ENCODE assay signal across 28 cellular contexts in genomic region chr12:49936895-49937294, GRCh38. TPM values are rescaled to one million over a fixed set of nuclear protein-coding genes. Genes with fewer than 3 reads are reported as not detected.
DNase-seq lines count a peak whose midpoint lies in the region; ATAC-seq, FAIRE-seq and TF ChIP-seq lines count a peak whose summit lies in the region.
"Had no signal": no experiment of that assay in that cellular context is flagged by ENCODE, and none has a peak within 500 bp of the region (broad histone marks: within the 10 kb centered on the region; RNA-seq: fewer than 3 reads in every experiment).

No MANE protein-coding gene starts in this region.

- FAIRE-seq in K562 (lab: Jason Lieb, UNC) (no peak), keratinocyte (lab: Jason Lieb, UNC) (no peak)
- FAIRE-seq: GM12891, GM19239, RCC 7860 had no signal

- H3K9me1 ChIP-seq in K562 (ENCODE audit: control insufficient read depth, insufficient read depth, low read length) (no peaks in the 10 kb centered on the region), keratinocyte (ENCODE audit: control insufficient read depth, extremely low read depth, insufficient read depth, low read length) (no peaks in the 10 kb centered on the region)

- H3K27ac ChIP-seq in K562 (ENCODE audit: extremely low read depth, low read depth, low read length) = no peak overlapping the region
- peak overlapping the region; percentile 16 to 96 for H3K27ac ChIP-seq in esophagus (ENCODE audit: low read depth in 2 of 2, low read length in 1 of 2)
- no peak overlapping the region for H3K27ac ChIP-seq in keratinocyte (ENCODE audit: control insufficient read depth, insufficient read depth, low read length)
- H3K27ac ChIP-seq: 22Rv1 had no signal

- TF ChIP-seq RAD21 in K562 (CRISPR knock-in tag; conservative IDR thresholded peaks at IDR 0.05 in 1 of 2, IDR thresholded peaks at IDR 0.05 in 1 of 2) = no peak

- H3K4me3 ChIP-seq in K562 (no peak overlapping the region), esophagus (ENCODE audit: low read depth in 1 of 2, low read length in 2 of 2) (no peak overlapping the region), keratinocyte (ENCODE audit: control insufficient read depth in 2 of 3, extremely low read depth in 1 of 3, insufficient read depth in 2 of 3, low read depth in 1 of 3, low read length in 3 of 3) (no peak overlapping the region)

- no peak for TF ChIP-seq EP300 in K562 (IDR thresholded peaks at IDR 0.05; ENCODE audit: low read length)

- no peak overlapping the region for H3K9ac ChIP-seq in K562 (ENCODE audit: insufficient read depth in 1 of 2, low read depth in 2 of 2, low read length in 2 of 2)
- H3K9ac ChIP-seq in keratinocyte (ENCODE audit: control insufficient read depth, extremely low read depth, insufficient read depth, low read length) = no peak overlapping the region

- TF ChIP-seq POLR2A in K562 (conservative IDR thresholded peaks at IDR 0.05) = no peak

- 28% methylated on average over 2 of the region's 4 CpGs for WGBS in K562 (ENCODE audit: insufficient coverage, low coverage, missing lambda C conversion rate)
- WGBS in esophagus, 2 donors = 63 to 71% methylated on average over 4 of the region's 4 CpGs

- no TSS peak for BruUV-seq in K562 (replicated peaks; lab: Mats Ljungman, UMichigan)

- H2AFZ ChIP-seq in K562 (ENCODE audit: low read depth, low read length) = no peak overlapping the region
- H2AFZ ChIP-seq in keratinocyte (ENCODE audit: control insufficient read depth, low read length) = no peak overlapping the region

- no peaks in the 10 kb centered on the region for H3K36me3 ChIP-seq in K562 (ENCODE audit: control insufficient read depth, insufficient read depth, low read length)
- H3K36me3 ChIP-seq in esophagus (ENCODE audit: control insufficient read depth in 2 of 2, insufficient read depth in 2 of 2, low read length in 1 of 2) = no peaks in the 10 kb centered on the region
- no peaks in the 10 kb centered on the region for H3K36me3 ChIP-seq in keratinocyte (ENCODE audit: control insufficient read depth in 2 of 2, extremely low read depth in 1 of 2, insufficient read depth in 2 of 2, low read length in 2 of 2)
- H3K36me3 ChIP-seq: BE2C had no signal

- H3K4me2 ChIP-seq in K562 (ENCODE audit: insufficient read depth, low read length) = no peak overlapping the region
- H3K4me2 ChIP-seq in keratinocyte (ENCODE audit: control insufficient read depth, extremely low read depth, insufficient read depth, low read depth, low read length) = peak overlapping the region; percentile 65

- H3K27me3 ChIP-seq in K562 (ENCODE audit: control insufficient read depth in 2 of 2, insufficient read depth in 2 of 2, low read length in 2 of 2) (no peaks in the 10 kb centered on the region), esophagus (ENCODE audit: control insufficient read depth in 1 of 2, insufficient read depth in 2 of 2, low read length in 2 of 2) (no peaks in the 10 kb centered on the region), keratinocyte (ENCODE audit: control insufficient read depth, extremely low read depth, insufficient read depth, low read length) (no peaks in the 10 kb centered on the region)
- H3K27me3 ChIP-seq: BE2C had no signal

- H3K79me2 ChIP-seq in K562 (ENCODE audit: control insufficient read depth, insufficient read depth, low read length) (no peaks in the 10 kb centered on the region), keratinocyte (ENCODE audit: control insufficient read depth, insufficient read depth, low read length) (no peaks in the 10 kb centered on the region)

- H3K9me3 ChIP-seq in K562 (replicated peaks; ENCODE audit: control insufficient read depth, insufficient read depth, low read depth, low read length) (no peaks in the 10 kb centered on the region), esophagus (ENCODE audit: control insufficient read depth in 2 of 2, insufficient read depth in 1 of 2, low read depth in 1 of 2, low read length in 1 of 2) (no peaks in the 10 kb centered on the region), keratinocyte (ENCODE audit: control insufficient read depth, low read depth, low read length) (no peaks in the 10 kb centered on the region)
- H3K9me3 ChIP-seq: BE2C had no signal

- intact Hi-C loops in K562 (cut with micrococcal nuclease) = no loop called here

- no peak for TF ChIP-seq CTCF in K562 (IDR thresholded peaks at IDR 0.05 in 2 of 3, conservative IDR thresholded peaks at IDR 0.05 in 1 of 3; ENCODE audit: insufficient read depth in 2 of 3, low read depth in 1 of 3, low read length in 3 of 3)
- TF ChIP-seq CTCF in keratinocyte (optimal IDR thresholded peaks at IDR 0.05 in 1 of 3, IDR thresholded peaks at IDR 0.05 in 1 of 3, conservative IDR thresholded peaks at IDR 0.05 in 1 of 3; ENCODE audit: extremely low read depth in 1 of 3, insufficient read depth in 2 of 3, low read length in 3 of 3) = no peak

- dilution Hi-C loops in keratinocyte (cut with MboI; ENCODE audit: extremely low pct_ligation_motif_present, low sequenced_read_pairs) = no loop called here

- ATAC-seq in K562 = no peak

- in situ Hi-C loops in K562 (cut with MboI) = no loop called here

- DNase-seq in NCI-H748 (lab: John Stamatoyannopoulos, UW; ENCODE audit: unreplicated experiment) (peak; percentile 14), NCI-H748 treated with DMSO at 0.1 percent for 48 hours (lab: John Stamatoyannopoulos, UW) (no peak), K562 (ENCODE audit: extremely low read depth in 1 of 4, low spot score in 3 of 4) (no peak), keratinocyte (ENCODE audit: low read depth, low spot score) (no peak), HT-29 (ENCODE audit: low spot score) (no peak)
- no peak for DNase-seq in activated effector memory CD4-positive, alpha-beta T cell treated with Interleukin-2 at 50 U/mL for 16 hours
- no peak for DNase-seq in activated CD4-positive, CD25-positive, alpha-beta regulatory T cell treated with anti-CD3 and anti-CD28 coated beads, Interleukin-2, amount 50 U/mL, for 72 hours
- DNase-seq: BE2C; CD8-positive, alpha-beta memory T cell; DMS 273 treated with DMSO at 0.1 percent for 48 hours; DMS79; EL; GDM1; H7; NCI-H1048; NCI-H1417; NCI-H1694; NCI-H2029 treated with DMSO at 0.1 percent for 48 hours; NCI-H2227 treated with DMSO at 0.1 percent for 48 hours; NCI-H510A; NCI-H774 had no signal

- POLR2A ChIA-PET in K562 (lab: Yijun Ruan, JAX) = interaction anchor here (1.0 kb wide), 1 partner anchor 8 kb away, joined by 4 read pairs; no protein-coding TSS in a partner anchor

- CTCF ChIA-PET in K562 (lab: Yijun Ruan, JAX; ENCODE audit: low intra/inter-chr PET ratio) = interaction anchor here (0.5 kb wide), 1 partner anchor 100 kb away, joined by 7 read pairs; no protein-coding TSS in a partner anchor

- H4K20me1 ChIP-seq in K562 (replicated peaks; ENCODE audit: control insufficient read depth, insufficient read depth, low read length) (no peaks in the 10 kb centered on the region), keratinocyte (ENCODE audit: control insufficient read depth, extremely low read depth, insufficient read depth, low read length) (no peaks in the 10 kb centered on the region)

- H3K4me1 ChIP-seq in K562 (replicated peaks in 1 of 2; ENCODE audit: control insufficient read depth in 2 of 2, insufficient read depth in 2 of 2, low read length in 2 of 2) = no peaks in the 10 kb centered on the region
- peaks cover 6 to 17% of the 10 kb centered on the region in 2 donors for H3K4me1 ChIP-seq in esophagus (ENCODE audit: control insufficient read depth in 2 of 2, insufficient read depth in 2 of 2, low read length in 1 of 2)
- H3K4me1 ChIP-seq in keratinocyte (ENCODE audit: control insufficient read depth, extremely low read depth, insufficient read depth, low read length) = peaks cover 20% of the 10 kb centered on the region

RNA-seq across cellular contexts. Expression of gene AQP2, which starts 13.6 kb away (rescaled TPM):
- not detected in 2 replicates for total RNA-seq in K562 (2011; cell fraction: chromatin; rRNA removed; ENCODE audit: low replicate concordance)
- not detected in 2 replicates for total RNA-seq in K562 (2011; cell fraction: nucleolus; rRNA removed)
- total RNA-seq in K562 (2011; cell fraction: nucleoplasm; rRNA removed) = not detected in 2 replicates
- total RNA-seq in K562 (2014; rRNA removed) = not detected in 2 replicates
- not detected in 2 replicates for total RNA-seq in K562 (2014; rRNA removed; fragmentation: Illumina TruSeq; extraction: Trizol)
- not detected in 2 replicates for total RNA-seq in K562 (2015; rRNA removed; fragmentation: Illumina TruSeq; extraction: Trizol)
- total RNA-seq in K562 (2021) = not detected in 2 replicates
- polyA plus RNA-seq in K562 (2011; rRNA removed) = not detected in 2 replicates
- not detected in 2 replicates for polyA plus RNA-seq in K562 (2011; cell fraction: cytosol; rRNA removed)
- not detected in 2 replicates for polyA plus RNA-seq in K562 (2011; cell fraction: nucleus; rRNA removed)
- not detected in 2 replicates for polyA plus RNA-seq in K562 (2012)
- not detected in 2 replicates for polyA plus RNA-seq in K562 (2014; fragmentation: Illumina TruSeq; extraction: Trizol)
- polyA plus RNA-seq in K562 (2014; fragmentation: Nextera tagmentation; extraction: Ambion mirVana) = not detected
- polyA plus RNA-seq in K562 (2014; rRNA removed) = not detected in 2 replicates
- not detected in 2 replicates for polyA minus RNA-seq in K562 (2011; rRNA and poly(A)+ RNA removed)
- polyA minus RNA-seq in K562 (2011; cell fraction: cytosol; rRNA and poly(A)+ RNA removed) = not detected in 2 replicates
- not detected in 2 replicates for polyA minus RNA-seq in K562 (2011; cell fraction: nucleus; rRNA and poly(A)+ RNA removed)
- not detected for polyA plus RNA-seq in esophagus
- not detected in 3 replicates for polyA plus RNA-seq in keratinocyte
- polyA plus RNA-seq in keratinocyte (2011; ENCODE audit: low read depth) = not detected
- polyA plus RNA-seq in keratinocyte (2011; cell fraction: cytosol; rRNA removed) = not detected in 2 replicates
- polyA plus RNA-seq in keratinocyte (2011; cell fraction: nucleus; rRNA removed) = not detected in 2 replicates
- not detected in 2 replicates for polyA plus RNA-seq in keratinocyte (2012; ENCODE audit: low replicate concordance)
- polyA minus RNA-seq in keratinocyte = not detected in 3 replicates
- not detected for polyA minus RNA-seq in keratinocyte (2011; cell fraction: cytosol; rRNA and poly(A)+ RNA removed)
- not detected in 2 replicates for polyA minus RNA-seq in keratinocyte (2011; cell fraction: nucleus; rRNA and poly(A)+ RNA removed)
- total RNA-seq in HT-29 (2014; rRNA removed; shearing (Covaris generic)) = 0.10 and 0.21 TPM in 2 replicates
- total RNA-seq: CD8-positive, alpha-beta memory T cell; H7; HT1080 had no signal
- polyA plus RNA-seq: CD14-positive monocyte; CD8-positive, alpha-beta memory T cell had no signal

RNA-seq across cellular contexts. Expression of gene AQP5, which starts 24.8 kb away (rescaled TPM):
- total RNA-seq in K562 (2011; cell fraction: chromatin; rRNA removed; ENCODE audit: low replicate concordance) = not detected in 2 replicates
- not detected in 2 replicates for total RNA-seq in K562 (2011; cell fraction: nucleolus; rRNA removed)
- total RNA-seq in K562 (2011; cell fraction: nucleoplasm; rRNA removed) = not detected in 2 replicates
- total RNA-seq in K562 (2014; rRNA removed) (not detected in 2 replicates), K562 (2014; rRNA removed; fragmentation: Illumina TruSeq; extraction: Trizol) (not detected in 2 replicates), K562 (2015; rRNA removed; fragmentation: Illumina TruSeq; extraction: Trizol) (not detected in 2 replicates), K562 (2021) (not detected in 2 replicates)
- polyA plus RNA-seq in K562 (2011; rRNA removed) (not detected in 2 replicates), K562 (2014; fragmentation: Illumina TruSeq; extraction: Trizol) (not detected in 2 replicates), K562 (2014; fragmentation: Nextera tagmentation; extraction: Ambion mirVana) (not detected), K562 (2014; rRNA removed) (not detected in 2 replicates), esophagus (10 to 100 TPM in 1 of 2 donors, 1 to 10 TPM in 1; 3.1 to 48.8 TPM), keratinocyte (not detected in 3 replicates)
- polyA plus RNA-seq in K562 (2011; cell fraction: cytosol; rRNA removed) = not detected in 2 replicates
- not detected in 2 replicates for polyA plus RNA-seq in K562 (2011; cell fraction: nucleus; rRNA removed)
- polyA plus RNA-seq in K562 (2012) = not detected in 2 replicates
- polyA minus RNA-seq in K562 (2011; rRNA and poly(A)+ RNA removed) = not detected in 2 replicates
- not detected in 2 replicates for polyA minus RNA-seq in K562 (2011; cell fraction: cytosol; rRNA and poly(A)+ RNA removed)
- not detected in 2 replicates for polyA minus RNA-seq in K562 (2011; cell fraction: nucleus; rRNA and poly(A)+ RNA removed)
- 0.49 TPM for polyA plus RNA-seq in keratinocyte (2011; ENCODE audit: low read depth)
- polyA plus RNA-seq in keratinocyte (2011; cell fraction: cytosol; rRNA removed) = not detected in 2 replicates
- polyA plus RNA-seq in keratinocyte (2011; cell fraction: nucleus; rRNA removed) = not detected in 2 replicates
- polyA plus RNA-seq in keratinocyte (2012; ENCODE audit: low replicate concordance) = 0.55 TPM in 1 of 2 replicates, not detected in the other
- polyA minus RNA-seq in keratinocyte = not detected in 3 replicates
- polyA minus RNA-seq in keratinocyte (2011; cell fraction: cytosol; rRNA and poly(A)+ RNA removed) = not detected
- polyA minus RNA-seq in keratinocyte (2011; cell fraction: nucleus; rRNA and poly(A)+ RNA removed) = not detected in 2 replicates
- 109 and 110 TPM in 2 replicates for total RNA-seq in HT-29 (2014; rRNA removed; shearing (Covaris generic))
- total RNA-seq: CD8-positive, alpha-beta memory T cell; HT1080 had no signal
- polyA plus RNA-seq: CD14-positive monocyte; CD8-positive, alpha-beta memory T cell had no signal

RNA-seq across cellular contexts. Expression of gene FAIM2, which starts 33.2 kb away (rescaled TPM):
- not detected in 2 replicates for total RNA-seq in K562 (2011; cell fraction: chromatin; rRNA removed; ENCODE audit: low replicate concordance)
- total RNA-seq in K562 (2011; cell fraction: nucleolus; rRNA removed) = not detected in 2 replicates
- 0.15 TPM in 1 of 2 replicates, not detected in the other for total RNA-seq in K562 (2011; cell fraction: nucleoplasm; rRNA removed)
- total RNA-seq in K562 (2014; rRNA removed) = not detected in 2 replicates
- not detected in 2 replicates for total RNA-seq in K562 (2014; rRNA removed; fragmentation: Illumina TruSeq; extraction: Trizol)
- not detected in 2 replicates for total RNA-seq in K562 (2015; rRNA removed; fragmentation: Illumina TruSeq; extraction: Trizol)
- total RNA-seq in K562 (2021) = not detected in 2 replicates
- not detected in 2 replicates for polyA plus RNA-seq in K562 (2011; rRNA removed)
- polyA plus RNA-seq in K562 (2011; cell fraction: cytosol; rRNA removed) = 0.07 and 0.76 TPM in 2 replicates
- not detected in 2 replicates for polyA plus RNA-seq in K562 (2011; cell fraction: nucleus; rRNA removed)
- 0.09 and 0.17 TPM in 2 replicates for polyA plus RNA-seq in K562 (2012)
- polyA plus RNA-seq in K562 (2014; fragmentation: Illumina TruSeq; extraction: Trizol) = not detected in 2 replicates
- under 1 TPM in 1 of 2 experiments, not detected in 1; 0.10 TPM for polyA plus RNA-seq in K562 (2014; fragmentation: Nextera tagmentation; extraction: Ambion mirVana)
- 0.01 TPM in 1 of 2 replicates, not detected in the other for polyA plus RNA-seq in K562 (2014; rRNA removed)
- not detected in 2 replicates for polyA minus RNA-seq in K562 (2011; rRNA and poly(A)+ RNA removed)
- not detected in 2 replicates for polyA minus RNA-seq in K562 (2011; cell fraction: cytosol; rRNA and poly(A)+ RNA removed)
- polyA minus RNA-seq in K562 (2011; cell fraction: nucleus; rRNA and poly(A)+ RNA removed) = not detected in 2 replicates
- polyA plus RNA-seq in esophagus = under 1 TPM; 0.36 to 0.39 TPM
- 0.07 TPM in 1 of 3 replicates, not detected in the others for polyA plus RNA-seq in keratinocyte
- not detected for polyA plus RNA-seq in keratinocyte (2011; ENCODE audit: low read depth)
- not detected in 2 replicates for polyA plus RNA-seq in keratinocyte (2011; cell fraction: cytosol; rRNA removed)
- not detected in 2 replicates for polyA plus RNA-seq in keratinocyte (2011; cell fraction: nucleus; rRNA removed)
- polyA plus RNA-seq in keratinocyte (2012; ENCODE audit: low replicate concordance) = 0.16 TPM in 1 of 2 replicates, not detected in the other
- polyA minus RNA-seq in keratinocyte = not detected in 3 replicates
- polyA minus RNA-seq in keratinocyte (2011; cell fraction: cytosol; rRNA and poly(A)+ RNA removed) = not detected
- polyA minus RNA-seq in keratinocyte (2011; cell fraction: nucleus; rRNA and poly(A)+ RNA removed) = not detected in 2 replicates
- total RNA-seq in HT-29 (2014; rRNA removed; shearing (Covaris generic)) = 0.58 and 0.63 TPM in 2 replicates
- total RNA-seq: H7, HT1080 had no signal
- polyA plus RNA-seq: CD14-positive monocyte had no signal

RNA-seq across cellular contexts. Expression of gene AQP6, which starts 35.9 kb away (rescaled TPM):
- 0.09 and 0.14 TPM in 2 replicates for total RNA-seq in K562 (2011; cell fraction: chromatin; rRNA removed; ENCODE audit: low replicate concordance)
- total RNA-seq in K562 (2011; cell fraction: nucleolus; rRNA removed) = not detected in 2 replicates
- total RNA-seq in K562 (2011; cell fraction: nucleoplasm; rRNA removed) = not detected in 2 replicates
- total RNA-seq in K562 (2014; rRNA removed) = 0.05 TPM in 1 of 2 replicates, not detected in the other
- total RNA-seq in K562 (2014; rRNA removed; fragmentation: Illumina TruSeq; extraction: Trizol) = not detected in 2 replicates
- not detected in 2 replicates for total RNA-seq in K562 (2015; rRNA removed; fragmentation: Illumina TruSeq; extraction: Trizol)
- not detected in 2 replicates for total RNA-seq in K562 (2021)
- polyA plus RNA-seq in K562 (2011; rRNA removed) = not detected in 2 replicates
- polyA plus RNA-seq in K562 (2011; cell fraction: cytosol; rRNA removed) = 0.01 TPM in 1 of 2 replicates, not detected in the other
- polyA plus RNA-seq in K562 (2011; cell fraction: nucleus; rRNA removed) = 0.17 TPM in 1 of 2 replicates, not detected in the other
- polyA plus RNA-seq in K562 (2012) = 0.04 TPM in 1 of 2 replicates, not detected in the other
- not detected in 2 replicates for polyA plus RNA-seq in K562 (2014; fragmentation: Illumina TruSeq; extraction: Trizol)
- not detected for polyA plus RNA-seq in K562 (2014; fragmentation: Nextera tagmentation; extraction: Ambion mirVana)
- 0.12 TPM in 1 of 2 replicates, not detected in the other for polyA plus RNA-seq in K562 (2014; rRNA removed)
- polyA minus RNA-seq in K562 (2011; rRNA and poly(A)+ RNA removed) = not detected in 2 replicates
- polyA minus RNA-seq in K562 (2011; cell fraction: cytosol; rRNA and poly(A)+ RNA removed) = not detected in 2 replicates
- polyA minus RNA-seq in K562 (2011; cell fraction: nucleus; rRNA and poly(A)+ RNA removed) = not detected in 2 replicates
- polyA plus RNA-seq in esophagus = under 1 TPM; 0.02 to 0.08 TPM
- 0.28 to 0.57 TPM (median 0.45 TPM) in 3 replicates for polyA plus RNA-seq in keratinocyte
- polyA plus RNA-seq in keratinocyte (2011; ENCODE audit: low read depth) = not detected
- 0.10 and 0.13 TPM in 2 replicates for polyA plus RNA-seq in keratinocyte (2011; cell fraction: cytosol; rRNA removed)
- polyA plus RNA-seq in keratinocyte (2011; cell fraction: nucleus; rRNA removed) = 0.84 and 1.1 TPM in 2 replicates
- 0.07 and 0.09 TPM in 2 replicates for polyA plus RNA-seq in keratinocyte (2012; ENCODE audit: low replicate concordance)
- 0.26 to 0.89 TPM (median 0.39 TPM) in 3 replicates for polyA minus RNA-seq in keratinocyte
- polyA minus RNA-seq in keratinocyte (2011; cell fraction: cytosol; rRNA and poly(A)+ RNA removed) = not detected
- 0.11 and 1.2 TPM in 2 replicates for polyA minus RNA-seq in keratinocyte (2011; cell fraction: nucleus; rRNA and poly(A)+ RNA removed)
- total RNA-seq in HT-29 (2014; rRNA removed; shearing (Covaris generic)) = 1.8 and 2.0 TPM in 2 replicates
- total RNA-seq: CD8-positive, alpha-beta memory T cell; H7; HT1080 had no signal
- polyA plus RNA-seq: CD14-positive monocyte; CD8-positive, alpha-beta memory T cell had no signal

Comparison
In these comparisons a context has a peak if more than half of its experiments do, and no peak if none do; other contexts are left out.
1. H3K27ac ChIP-seq: peak in esophagus (2 of 2); none in K562 (single experiment) and keratinocyte (single experiment).